Comparison of ENCODE assay signal across 6 cellular contexts in the genomic region with DNA sequence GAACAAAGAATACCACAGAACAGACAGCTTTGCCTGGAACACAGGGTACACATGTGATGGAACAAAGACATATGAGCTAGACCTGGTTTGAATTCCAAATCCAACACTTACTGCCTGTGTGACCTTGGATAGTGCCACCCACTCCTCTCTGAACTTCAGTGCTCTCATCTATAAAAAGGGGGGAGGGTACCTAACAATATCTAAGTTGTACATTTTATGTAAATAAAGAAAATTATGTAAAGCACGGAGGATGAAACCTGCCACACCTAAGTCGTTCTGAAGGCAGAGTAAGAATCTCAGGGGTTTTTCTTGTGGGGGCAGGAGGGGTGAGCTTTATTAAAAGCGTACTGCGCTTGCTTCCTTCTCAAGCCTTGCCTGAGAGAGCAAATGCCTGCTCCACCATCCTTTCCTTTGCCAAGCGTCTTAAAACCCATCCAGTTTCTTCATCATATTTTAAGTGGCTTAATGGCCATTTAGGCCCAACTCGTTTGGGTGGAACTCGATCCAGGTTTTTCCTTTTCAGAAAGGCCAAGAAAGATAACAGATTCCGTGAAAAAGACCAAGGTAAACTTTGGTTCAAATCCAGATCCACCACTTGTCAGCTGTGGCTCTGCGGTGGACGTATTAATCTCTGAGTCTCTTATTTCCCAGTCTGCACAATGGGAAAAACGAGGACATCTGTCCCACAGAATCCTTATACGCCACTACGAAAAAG. TPM values are rescaled to one million over a fixed set of nuclear protein-coding genes. Genes with fewer than 3 reads are reported as not detected.
DNase-seq lines count a peak whose midpoint lies in the region; ATAC-seq and TF ChIP-seq lines count a peak whose summit lies in the region.

No MANE protein-coding gene starts in this region.

- H3K4me3 ChIP-seq in Jurkat, Clone E6-1 (ENCODE audit: low read length), result peak overlapping the region; percentile 91
- peak overlapping the region; percentile 80 for H3K4me3 ChIP-seq in brain microvascular endothelial cell (ENCODE audit: low read depth, low read length)

- peak overlapping the region; percentile 99 for H3K27ac Mint-ChIP-seq in nephron progenitor cell

- peaks cover 77% of the 10 kb centered on the region for H3K36me3 Mint-ChIP-seq in nephron progenitor cell (ENCODE audit: low read depth)

- H3K36me3 ChIP-seq in brain microvascular endothelial cell (replicated peaks), result peaks cover 13% of the 10 kb centered on the region

- in situ Hi-C loops in brain microvascular endothelial cell (cut with HindIII; ENCODE audit: low pct_ligation_motif_present, low sequenced_read_pairs), result no loop called here

- peak overlapping the region; percentile 100 for H3K4me3 Mint-ChIP-seq in nephron progenitor cell

- H3K9me3 Mint-ChIP-seq in nephron progenitor cell, result peaks cover 60% of the 10 kb centered on the region

- H3K27me3 ChIP-seq in brain microvascular endothelial cell (replicated peaks), result no peaks in the 10 kb centered on the region

- peaks cover 57% of the 10 kb centered on the region for H3K4me1 Mint-ChIP-seq in nephron progenitor cell

- TF ChIP-seq CTCF in brain microvascular endothelial cell (IDR thresholded peaks at IDR 0.05; ENCODE audit: low read depth, low read length, missing control alignments) (no peak), nephron progenitor cell (IDR thresholded peaks at IDR 0.05) (no peak)

- ATAC-seq in HG02852 (IDR thresholded peaks at IDR 0.05; ENCODE audit: unreplicated experiment), result no peak
- ATAC-seq in GM18909 (IDR thresholded peaks at IDR 0.05; ENCODE audit: poor library complexity, unreplicated experiment), result no peak

- no peaks in the 10 kb centered on the region for H3K27me3 Mint-ChIP-seq in nephron progenitor cell (ENCODE audit: low read depth, poor library complexity)

- peak; percentile 43 for DNase-seq in Jurkat, Clone E6-1 (ENCODE audit: low read depth, low spot score)
- DNase-seq in brain microvascular endothelial cell, result peak; percentile 40
- DNase-seq in nephron progenitor cell, result no peak
- no peak for DNase-seq in NCI-H2227 treated with DMSO at 0.1 percent for 48 hours (lab: John Stamatoyannopoulos, UW)

- H3K27ac ChIP-seq in brain microvascular endothelial cell, result peak overlapping the region; percentile 78

RNA-seq across cellular contexts. Expression of gene DDX24, which starts 1.0 kb away (rescaled TPM):
- polyA plus RNA-seq in Jurkat, Clone E6-1 (2012; ENCODE audit: insufficient read depth, insufficient read length), result 322 TPM

RNA-seq across cellular contexts. Expression of gene IFI27L1, which starts 1.1 kb away (rescaled TPM):
- polyA plus RNA-seq in Jurkat, Clone E6-1 (2012; ENCODE audit: insufficient read depth, insufficient read length), result 118 TPM

RNA-seq across cellular contexts. Expression of gene IFI27, which starts 30.5 kb away (rescaled TPM):
- 1.9 TPM for polyA plus RNA-seq in Jurkat, Clone E6-1 (2012; ENCODE audit: insufficient read depth, insufficient read length)

RNA-seq across cellular contexts. Expression of gene IFI27L2, which starts 49.4 kb away (rescaled TPM):
- polyA plus RNA-seq in Jurkat, Clone E6-1 (2012; ENCODE audit: insufficient read depth, insufficient read length), result 95.6 TPM

RNA-seq across cellular contexts. Expression of gene OTUB2, which starts 53.9 kb away (rescaled TPM):
- polyA plus RNA-seq in Jurkat, Clone E6-1 (2012; ENCODE audit: insufficient read depth, insufficient read length), result 2.6 TPM

Comparison
In these comparisons a context has a peak if more than half of its experiments do, and no peak if none do; other contexts are left out.
1. DNase-seq: peak in Jurkat, Clone E6-1 (single experiment) and brain microvascular endothelial cell (single experiment); none in nephron progenitor cell (single experiment) and NCI-H2227 treated with DMSO at 0.1 percent for 48 hours (single experiment).